In the genomic region with DNA sequence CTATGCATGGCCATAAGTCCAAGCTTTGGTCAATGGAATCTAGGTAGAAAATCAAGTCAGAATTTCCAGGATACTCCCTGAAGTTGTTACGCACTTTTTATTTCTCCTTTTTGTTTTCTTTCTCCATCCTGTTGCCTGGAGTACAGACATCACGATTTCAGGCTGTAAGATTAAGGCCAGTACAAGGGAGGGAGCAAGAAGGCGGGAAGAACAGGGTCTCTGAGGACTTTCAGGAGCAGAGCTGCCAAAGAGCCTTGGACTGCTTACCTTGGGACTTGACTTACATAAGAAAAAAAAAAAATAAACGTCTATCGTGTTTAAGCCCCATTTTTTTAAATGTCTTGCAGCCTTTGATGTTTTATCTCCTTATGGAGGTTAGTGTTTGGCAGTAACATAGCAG, we compare ENCODE assay signal across 16 cellular contexts.
A peak's percentile ranks its signal among the peaks of the same experiment; 100 is the strongest.
DNase-seq lines count a peak whose midpoint lies in the region; ATAC-seq and TF ChIP-seq lines count a peak whose summit lies in the region.
"Had no signal": no experiment of that assay in that cellular context is flagged by ENCODE, and none has a peak within 500 bp of the region (broad histone marks: within the 10 kb centered on the region; RNA-seq: fewer than 3 reads in every experiment).

No MANE protein-coding gene starts in this region.

- H3K9me3 ChIP-seq in left ventricle myocardium inferior (replicated peaks) (no peaks in the 10 kb centered on the region), DOHH2 (ENCODE audit: control insufficient read depth, insufficient read depth, low read length) (no peaks in the 10 kb centered on the region), T-helper 17 cell (ENCODE audit: control insufficient read depth, low read length, poor library complexity, severe bottlenecking) (no peaks in the 10 kb centered on the region), esophagus squamous epithelium (no peaks in the 10 kb centered on the region)
- H3K9me3 ChIP-seq: BE2C had no signal

- H3K4me2 ChIP-seq in DOHH2 (ENCODE audit: low read length): peak overlapping the region; percentile 52
- H3K4me2 ChIP-seq: GM23338 had no signal

- no peaks in the 10 kb centered on the region for H3F3A ChIP-seq in DOHH2 (ENCODE audit: control insufficient read depth, insufficient read depth)

- H3K27ac Mint-ChIP-seq in T-helper 17 cell: peak overlapping the region; percentile 37
- H3K27ac Mint-ChIP-seq in immature natural killer cell: no peak overlapping the region
- H3K27ac Mint-ChIP-seq: CD8-positive, alpha-beta T cell; GM23338 had no signal

- peak; percentile 50 for ATAC-seq in Right ventricle myocardium inferior
- ATAC-seq in T-helper 17 cell: no peak
- ATAC-seq: CD8-positive, alpha-beta T cell; GM23338 had no signal

- no peaks in the 10 kb centered on the region for H3K36me3 ChIP-seq in left ventricle myocardium inferior
- H3K36me3 ChIP-seq in DOHH2 (ENCODE audit: control insufficient read depth, low read length): no peaks in the 10 kb centered on the region
- no peaks in the 10 kb centered on the region for H3K36me3 ChIP-seq in esophagus squamous epithelium
- H3K36me3 ChIP-seq: BE2C had no signal

- H3K4me3 Mint-ChIP-seq in T-helper 17 cell (no peak overlapping the region), immature natural killer cell (no peak overlapping the region)
- H3K4me3 Mint-ChIP-seq: CD8-positive, alpha-beta T cell; GM23338 had no signal

- H3K27me3 Mint-ChIP-seq in T-helper 17 cell: peaks cover 27% of the 10 kb centered on the region
- H3K27me3 Mint-ChIP-seq in immature natural killer cell (ENCODE audit: low read depth in 3 of 3): peaks cover 0 to 6% (median 4%) of the 10 kb centered on the region in 3 donors

- no peak for TF ChIP-seq CTCF in left ventricle myocardium inferior (IDR thresholded peaks at IDR 0.05; ENCODE audit: borderline replicate concordance)
- no peak for TF ChIP-seq CTCF in DOHH2 (IDR thresholded peaks at IDR 0.05; ENCODE audit: low read depth, low read length, poor library complexity, severe bottlenecking)
- TF ChIP-seq CTCF in esophagus squamous epithelium (IDR thresholded peaks at IDR 0.05): no peak

- H3K36me3 Mint-ChIP-seq in T-helper 17 cell (ENCODE audit: low read depth): peaks cover 3% of the 10 kb centered on the region
- H3K36me3 Mint-ChIP-seq in immature natural killer cell: no peaks in the 10 kb centered on the region
- H3K36me3 Mint-ChIP-seq: CD8-positive, alpha-beta T cell had no signal

- WGBS in esophagus squamous epithelium, 2 donors: 46 to 47% methylated on average over 5 of the region's 5 CpGs

- no peak overlapping the region for H3K4me3 ChIP-seq in left ventricle myocardium inferior
- peak overlapping the region; percentile 21 for H3K4me3 ChIP-seq in DOHH2 (ENCODE audit: low read length)
- H3K4me3 ChIP-seq in esophagus squamous epithelium: no peak overlapping the region
- H3K4me3 ChIP-seq: GM23338 had no signal

- peaks cover 2% of the 10 kb centered on the region for H3K4me1 Mint-ChIP-seq in T-helper 17 cell
- peaks cover 19 to 23% of the 10 kb centered on the region in 2 donors for H3K4me1 Mint-ChIP-seq in immature natural killer cell

- intact Hi-C loops in Right ventricle myocardium inferior (cut with DNase I): no loop called here
- intact Hi-C loops in left ventricle myocardium inferior (cut with micrococcal nuclease): no loop called here
- intact Hi-C loops in esophagus squamous epithelium (cut with DNase I): no loop called here

- H3K27me3 ChIP-seq in left ventricle myocardium inferior (ENCODE audit: low read depth): peaks cover 72% of the 10 kb centered on the region
- no peaks in the 10 kb centered on the region for H3K27me3 ChIP-seq in DOHH2 (ENCODE audit: control insufficient read depth, low read length)
- no peaks in the 10 kb centered on the region for H3K27me3 ChIP-seq in esophagus squamous epithelium
- H3K27me3 ChIP-seq: BE2C had no signal

- H4K20me1 ChIP-seq in DOHH2 (ENCODE audit: control insufficient read depth, insufficient read depth, low read depth, low read length): no peaks in the 10 kb centered on the region

- no peaks in the 10 kb centered on the region for H3K79me2 ChIP-seq in DOHH2 (ENCODE audit: control insufficient read depth, low read length)

- no peak for TF ChIP-seq POLR2A in esophagus squamous epithelium (IDR thresholded peaks at IDR 0.05)

- H3K27ac ChIP-seq in left ventricle myocardium inferior (replicated peaks) (no peak overlapping the region), DOHH2 (ENCODE audit: low read depth, low read length) (peak overlapping the region; percentile 53), esophagus squamous epithelium (no peak overlapping the region)
- H3K27ac ChIP-seq: C4-2B had no signal

- H3K4me1 ChIP-seq in left ventricle myocardium inferior: no peaks in the 10 kb centered on the region
- H3K4me1 ChIP-seq in DOHH2 (ENCODE audit: control insufficient read depth, low read length): peaks cover 51% of the 10 kb centered on the region
- H3K4me1 ChIP-seq in esophagus squamous epithelium: peaks cover 0 to 8% (median 0%) of the 10 kb centered on the region in 3 donors
- H3K4me1 ChIP-seq: BE2C had no signal

- H3K9me3 Mint-ChIP-seq in immature natural killer cell: no peaks in the 10 kb centered on the region
- H3K9me3 Mint-ChIP-seq: CD8-positive, alpha-beta T cell; GM23338 had no signal

- DNase-seq in Right ventricle myocardium inferior (ENCODE audit: missing footprints): no peak
- no peak for DNase-seq in left ventricle myocardium inferior
- no peak for DNase-seq in T-helper 17 cell
- DNase-seq in hypothalamus (lab: John Stamatoyannopoulos, UW): no peak
- DNase-seq in esophagus squamous epithelium (lab: John Stamatoyannopoulos, UW): no peak
- DNase-seq in immature natural killer cell: no peak
- DNase-seq: ACHN; BE2C; CD8-positive, alpha-beta T cell; DMS153; DMS79 treated with DMSO at 0.1 percent for 48 hours; GDM1; H7 had no signal

- no peaks in the 10 kb centered on the region for H3K9me2 ChIP-seq in DOHH2 (replicated peaks; ENCODE audit: control insufficient read depth, low read length)
